Comparison of ENCODE assay signal across 9 cellular contexts in the genomic region with DNA sequence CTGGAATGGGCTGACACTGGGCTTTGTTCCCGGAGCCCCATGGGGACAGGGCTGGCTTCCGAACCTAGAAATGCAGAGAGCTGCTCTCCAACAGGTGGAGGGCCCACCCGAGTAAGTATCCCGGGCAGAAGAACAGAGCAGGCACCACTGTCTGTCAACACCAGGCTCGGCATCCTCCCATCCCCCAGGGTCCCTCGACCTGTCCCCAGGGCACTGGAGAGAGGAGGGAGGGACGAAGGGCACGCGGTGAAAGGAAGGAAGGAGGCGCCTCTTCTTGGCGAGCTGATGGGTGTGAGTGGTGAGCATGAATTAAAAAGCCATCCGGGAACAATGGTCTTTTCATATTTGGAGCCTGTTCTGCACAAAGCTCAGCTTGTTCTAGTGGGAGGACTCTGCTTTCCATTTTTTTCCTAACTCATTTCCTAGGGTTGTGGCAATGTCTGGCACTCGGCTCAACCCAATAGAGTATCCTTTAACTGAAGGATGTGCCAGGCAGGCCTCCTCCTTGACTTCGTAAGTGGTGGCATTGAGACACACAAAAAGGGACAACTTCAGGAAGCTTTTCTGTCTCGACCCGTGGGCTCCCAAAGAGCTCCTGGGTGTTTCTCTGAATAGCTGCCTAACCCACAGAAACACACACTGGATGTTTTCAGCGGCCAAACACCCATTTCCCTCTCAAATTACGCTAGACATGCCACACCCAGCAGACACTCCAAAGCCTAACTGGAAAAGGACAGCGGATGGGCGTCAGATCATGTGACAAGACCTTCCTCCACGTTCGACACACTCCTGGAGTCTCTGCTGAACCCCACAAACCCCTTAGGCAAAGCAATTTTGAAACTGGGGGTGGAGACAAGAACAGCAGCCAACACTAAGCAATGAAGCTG. TPM values are rescaled to one million over a fixed set of nuclear protein-coding genes. Genes with fewer than 3 reads are reported as not detected.
DNase-seq lines count a peak whose midpoint lies in the region; ATAC-seq and TF ChIP-seq lines count a peak whose summit lies in the region.
"Had no signal": no experiment of that assay in that cellular context is flagged by ENCODE, and none has a peak within 500 bp of the region (broad histone marks: within the 10 kb centered on the region; RNA-seq: fewer than 3 reads in every experiment).

No MANE protein-coding gene starts in this region.

- H3K27me3 ChIP-seq in subcutaneous abdominal adipose tissue (ENCODE audit: control insufficient read depth in 5 of 5, insufficient read depth in 4 of 5, low read length in 5 of 5) = peaks cover 0 to 3% (median 0%) of the 10 kb centered on the region in 5 donors

- peaks cover 0 to 5% (median 5%) of the 10 kb centered on the region in 5 donors for H3K9me3 ChIP-seq in subcutaneous abdominal adipose tissue (ENCODE audit: control insufficient read depth in 5 of 5, low read length in 5 of 5)

- peaks cover 3 to 17% of the 10 kb centered on the region in 2 donors for H3K36me3 Mint-ChIP-seq in stimulated activated naive B cell treated with anti-CD40 and anti-IgM and Interleukin-4, amounts not matched to agents 10 μg/mL and 1 μg/mL and 100 μg/mL, for 72 hours

- no peak overlapping the region for H3K4me3 ChIP-seq in cardiac fibroblast (replicated peaks in 1 of 2; ENCODE audit: low read depth in 2 of 2, low read length in 2 of 2)
- H3K4me3 ChIP-seq in subcutaneous abdominal adipose tissue (ENCODE audit: low read depth in 1 of 5, low read length in 5 of 5) = peak overlapping the region; percentile 15 to 56 (median 40)
- H3K4me3 ChIP-seq: GM12878 had no signal

- H3K27me3 Mint-ChIP-seq in stimulated activated naive B cell treated with anti-CD40 and anti-IgM and Interleukin-4, amounts not matched to agents 10 μg/mL and 1 μg/mL and 100 μg/mL, for 72 hours = no peaks in the 10 kb centered on the region

- peak overlapping the region in 2 of 5 donors; percentile 11 to 57 for H3K9ac ChIP-seq in subcutaneous abdominal adipose tissue (ENCODE audit: low read length in 5 of 5)

- H3K36me3 ChIP-seq in subcutaneous abdominal adipose tissue (ENCODE audit: control insufficient read depth in 5 of 5, insufficient read depth in 5 of 5, low read length in 5 of 5) = no peaks in the 10 kb centered on the region

- H3K4me1 ChIP-seq in subcutaneous abdominal adipose tissue (ENCODE audit: control insufficient read depth in 5 of 5, insufficient read depth in 5 of 5, low read length in 5 of 5) = peaks cover 14 to 59% (median 43%) of the 10 kb centered on the region in 5 donors

- H3K27ac ChIP-seq in subcutaneous abdominal adipose tissue (ENCODE audit: low read depth, low read length) = peak overlapping the region; percentile 26

- peak; percentile 12 for ATAC-seq in left lobe of liver
- no peak for ATAC-seq in stimulated activated naive CD8-positive, alpha-beta T cell treated with anti-CD3 and anti-CD28 coated beads, Interleukin-15, Interleukin-2, amounts not matched to agents 100 U/mL and 50 U/mL, for 24 hours
- ATAC-seq in stimulated activated naive B cell treated with anti-CD40 and anti-IgM and Interleukin-4, amounts not matched to agents 10 μg/mL and 1 μg/mL and 100 μg/mL, for 72 hours (replicated peaks) = no peak
- ATAC-seq: GM12878 had no signal

- H3K27ac Mint-ChIP-seq in stimulated activated naive B cell treated with anti-CD40 and anti-IgM and Interleukin-4, amounts not matched to agents 10 μg/mL and 1 μg/mL and 100 μg/mL, for 72 hours = no peak overlapping the region

- TF ChIP-seq CTCF in cardiac fibroblast (IDR thresholded peaks at IDR 0.05; ENCODE audit: low read depth, low read length) = no peak

- H3K4me3 Mint-ChIP-seq in stimulated activated naive B cell treated with anti-CD40 and anti-IgM and Interleukin-4, amounts not matched to agents 10 μg/mL and 1 μg/mL and 100 μg/mL, for 72 hours = no peak overlapping the region

- peak; percentile 64 for DNase-seq in NCI-H1048 (lab: John Stamatoyannopoulos, UW)
- DNase-seq in cardiac fibroblast (ENCODE audit: low read depth in 2 of 2) = peak; percentile 41 to 50
- no peak for DNase-seq in left lobe of liver (ENCODE audit: low spot score)
- DNase-seq in stimulated activated naive CD8-positive, alpha-beta T cell treated with anti-CD3 and anti-CD28 coated beads, Interleukin-15, Interleukin-2, amounts not matched to agents 100 U/mL and 50 U/mL, for 24 hours = no peak
- DNase-seq in stimulated activated naive B cell treated with anti-CD40 and anti-IgM and Interleukin-4, amounts not matched to agents 10 μg/mL and 1 μg/mL and 100 μg/mL, for 72 hours = no peak
- DNase-seq in DMS114 treated with DMSO at 0.1 percent for 48 hours (lab: John Stamatoyannopoulos, UW; ENCODE audit: unreplicated experiment) = no peak
- no peak for DNase-seq in HPDE6-E6E7 (ENCODE audit: extremely low spot score)

- peaks cover 4 to 7% of the 10 kb centered on the region in 2 donors for H3K4me1 Mint-ChIP-seq in stimulated activated naive B cell treated with anti-CD40 and anti-IgM and Interleukin-4, amounts not matched to agents 10 μg/mL and 1 μg/mL and 100 μg/mL, for 72 hours

- peaks cover 0 to 9% of the 10 kb centered on the region in 2 donors for H3K9me3 Mint-ChIP-seq in stimulated activated naive B cell treated with anti-CD40 and anti-IgM and Interleukin-4, amounts not matched to agents 10 μg/mL and 1 μg/mL and 100 μg/mL, for 72 hours

RNA-seq across cellular contexts. Expression of gene ZFHX3, which starts 47.7 kb away (rescaled TPM):
- 8.9 TPM for total RNA-seq in left lobe of liver

Comparison
In these comparisons a context has a peak if more than half of its experiments do, and no peak if none do; other contexts are left out.
1. DNase-seq: peak in NCI-H1048 (single experiment) and cardiac fibroblast (2 of 2); none in left lobe of liver (single experiment), stimulated activated naive CD8-positive, alpha-beta T cell treated with anti-CD3 and anti-CD28 coated beads, Interleukin-15, Interleukin-2, amounts not matched to agents 100 U/mL and 50 U/mL, for 24 hours (single experiment), stimulated activated naive B cell treated with anti-CD40 and anti-IgM and Interleukin-4, amounts not matched to agents 10 μg/mL and 1 μg/mL and 100 μg/mL, for 72 hours (single experiment), DMS114 treated with DMSO at 0.1 percent for 48 hours (single experiment) and HPDE6-E6E7 (single experiment).
2. H3K4me3 ChIP-seq: peak in subcutaneous abdominal adipose tissue (5 of 5); none in cardiac fibroblast (0 of 2).